9 cellular contexts compared by ENCODE assay signal in genomic region chr6:29626948-29627761, GRCh38. TPM values are rescaled to one million over a fixed set of nuclear protein-coding genes. Genes with fewer than 3 reads are reported as not detected.
A peak's percentile ranks its signal among the peaks of the same experiment; 100 is the strongest.
DNase-seq lines count a peak whose midpoint lies in the region; ATAC-seq and TF ChIP-seq lines count a peak whose summit lies in the region.
"Had no signal": no experiment of that assay in that cellular context is flagged by ENCODE, and none has a peak within 500 bp of the region (broad histone marks: within the 10 kb centered on the region; RNA-seq: fewer than 3 reads in every experiment).

No MANE protein-coding gene starts in this region.

- no peaks in the 10 kb centered on the region for H4K20me1 ChIP-seq in Loucy (ENCODE audit: insufficient read depth, low read length, poor library complexity, severe bottlenecking)

- H3K4me3 ChIP-seq in AG04449 (ENCODE audit: low read depth, low read length) (peak overlapping the region; percentile 77), Loucy (ENCODE audit: low read length, poor library complexity, severe bottlenecking) (peak overlapping the region; percentile 37)

- H3K27me3 Mint-ChIP-seq in endothelial cell (ENCODE audit: unreplicated experiment) (peaks cover 19% of the 10 kb centered on the region), nephron progenitor cell (ENCODE audit: low read depth, poor library complexity) (peaks cover 25% of the 10 kb centered on the region)

- H3K27ac Mint-ChIP-seq in endothelial cell (ENCODE audit: unreplicated experiment), result peak overlapping the region; percentile 70
- H3K27ac Mint-ChIP-seq in nephron progenitor cell, result no peak overlapping the region

- H3K9me3 Mint-ChIP-seq in endothelial cell (ENCODE audit: unreplicated experiment) (no peaks in the 10 kb centered on the region), nephron progenitor cell (no peaks in the 10 kb centered on the region)

- H3K36me3 Mint-ChIP-seq in endothelial cell (ENCODE audit: low read depth, unreplicated experiment), result peaks cover 47% of the 10 kb centered on the region
- H3K36me3 Mint-ChIP-seq in nephron progenitor cell (ENCODE audit: low read depth), result peaks cover 31% of the 10 kb centered on the region

- H3K36me3 ChIP-seq in Loucy (ENCODE audit: insufficient read depth, low read length), result no peaks in the 10 kb centered on the region

- H3K4me1 Mint-ChIP-seq in endothelial cell (ENCODE audit: unreplicated experiment), result peaks cover 85% of the 10 kb centered on the region
- peaks cover 73% of the 10 kb centered on the region for H3K4me1 Mint-ChIP-seq in nephron progenitor cell

- no peak for ATAC-seq in HG03045 (IDR thresholded peaks at IDR 0.05; ENCODE audit: unreplicated experiment)
- ATAC-seq in HG02852 (IDR thresholded peaks at IDR 0.05; ENCODE audit: unreplicated experiment), result no peak

- H3K9me3 ChIP-seq in Loucy (ENCODE audit: insufficient read depth, low read depth, low read length), result no peaks in the 10 kb centered on the region

- DNase-seq in AG04449 (ENCODE audit: low read depth, low spot score), result no peak
- peak; percentile 22 for DNase-seq in endothelial cell (ENCODE audit: low spot score)
- DNase-seq in nephron progenitor cell, result peak; percentile 37
- no peak for DNase-seq in NCI-H2171 (lab: John Stamatoyannopoulos, UW)
- no peak for DNase-seq in NCI-H2196 treated with DMSO at 0.1 percent for 48 hours (lab: John Stamatoyannopoulos, UW; ENCODE audit: unreplicated experiment)

- no peaks in the 10 kb centered on the region for H3K9me2 ChIP-seq in Loucy (replicated peaks; ENCODE audit: low read depth, low read length)

- H3K9ac ChIP-seq in Loucy (ENCODE audit: low read depth, low read length, poor library complexity, severe bottlenecking), result no peak overlapping the region

- H3K4me1 ChIP-seq in Loucy (ENCODE audit: insufficient read depth, low read length, poor library complexity, severe bottlenecking), result peaks cover 20% of the 10 kb centered on the region

- CTCF ChIA-PET in AG04449 (lab: Yijun Ruan, JAX), result interaction anchor here (1.0 to 34.7 kb wide), 3 partner anchors 13 to 29 kb away, joined by 3 to 692 read pairs (median 3); partner anchors contain the start of gene MOG

- no peak for TF ChIP-seq CTCF in AG04449 (IDR thresholded peaks at IDR 0.05; ENCODE audit: insufficient read depth, low read length, missing control alignments)
- no peak for TF ChIP-seq CTCF in Loucy (conservative IDR thresholded peaks at IDR 0.05; ENCODE audit: low read length)
- no peak for TF ChIP-seq CTCF in endothelial cell (IDR thresholded peaks at IDR 0.05; ENCODE audit: unreplicated experiment)
- TF ChIP-seq CTCF in nephron progenitor cell (IDR thresholded peaks at IDR 0.05), result no peak

- no peak overlapping the region for H3K4me2 ChIP-seq in Loucy (ENCODE audit: low read depth, low read length, poor library complexity, severe bottlenecking)

- H3F3A ChIP-seq in Loucy (ENCODE audit: low read depth), result no peaks in the 10 kb centered on the region

- H3K4me3 Mint-ChIP-seq in endothelial cell (ENCODE audit: unreplicated experiment), result peak overlapping the region; percentile 91
- H3K4me3 Mint-ChIP-seq in nephron progenitor cell, result peak overlapping the region; percentile 90

- POLR2A ChIA-PET in AG04449 (lab: Yijun Ruan, JAX), result interaction anchor here (0.6 to 0.9 kb wide), 3 partner anchors 23 to 586 kb away, joined by 3 to 4 read pairs (median 3); partner anchors contain the start of gene TRIM26

- H2AFZ ChIP-seq in Loucy (ENCODE audit: low read length), result no peak overlapping the region

- H3K79me2 ChIP-seq in Loucy (ENCODE audit: insufficient read depth, low read length), result no peaks in the 10 kb centered on the region

- no peaks in the 10 kb centered on the region for H3K27me3 ChIP-seq in Loucy (ENCODE audit: insufficient read depth, low read length, poor library complexity, severe bottlenecking)

RNA-seq across cellular contexts. Expression of gene GABBR1, which starts 5.8 kb away (rescaled TPM):
- total RNA-seq in endothelial cell (ENCODE audit: unreplicated experiment), result 164 TPM

RNA-seq across cellular contexts. Expression of gene MOG, which starts 29.7 kb away (rescaled TPM):
- not detected for total RNA-seq in endothelial cell (ENCODE audit: unreplicated experiment)

RNA-seq across cellular contexts. Expression of gene OR2H2, which starts 42.2 kb away (rescaled TPM):
- total RNA-seq in endothelial cell (ENCODE audit: unreplicated experiment), result not detected
- total RNA-seq: posterior vena cava had no signal

RNA-seq across cellular contexts. Expression of gene ZFP57, which starts 53.8 kb away (rescaled TPM):
- total RNA-seq in endothelial cell (ENCODE audit: unreplicated experiment), result 1.0 TPM

Comparison
In these comparisons a context has a peak if more than half of its experiments do, and no peak if none do; other contexts are left out.
1. DNase-seq: peak in endothelial cell (single experiment) and nephron progenitor cell (single experiment); none in AG04449 (single experiment), NCI-H2171 (single experiment) and NCI-H2196 treated with DMSO at 0.1 percent for 48 hours (single experiment).